In the genomic region with DNA sequence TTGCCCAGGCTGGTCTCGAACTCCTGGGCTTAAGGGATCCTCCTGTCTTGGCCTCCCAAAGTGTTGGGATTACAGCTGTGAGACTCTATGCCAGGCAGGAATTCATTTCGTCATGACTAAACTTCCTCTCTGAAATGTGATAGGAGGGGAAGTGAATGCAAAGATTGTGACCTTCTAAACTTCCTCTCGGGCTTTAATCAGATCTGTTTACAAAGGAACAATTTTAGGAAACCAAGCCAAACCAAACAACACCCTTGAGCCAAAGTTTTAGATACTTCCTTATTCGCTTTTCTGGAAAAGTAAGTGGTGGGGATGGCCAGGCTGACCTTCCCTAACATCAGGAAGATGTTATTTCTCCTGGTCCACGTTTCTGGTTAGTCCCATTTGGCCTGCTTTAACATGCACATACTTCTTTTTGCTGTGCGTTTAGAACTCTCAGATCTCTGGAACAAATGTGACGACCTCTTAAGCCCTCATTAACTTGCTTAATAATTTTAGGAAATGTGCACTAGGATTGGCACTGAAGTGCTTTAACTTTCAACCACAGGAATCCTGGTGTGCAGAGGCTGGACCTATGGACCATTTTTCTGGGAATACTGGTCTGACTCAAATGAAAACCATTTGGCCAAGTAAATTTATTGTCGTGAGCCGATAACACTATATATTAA, we compare ENCODE assay signal across 2 cellular contexts.
A peak's percentile ranks its signal among the peaks of the same experiment; 100 is the strongest.
TF ChIP-seq lines count a peak whose summit lies in the region.

No MANE protein-coding gene starts in this region.

TF ChIP-seq in A549, 52 proteins besides CTCF, POLR2A, EP300 and RAD21:
- TF ChIP-seq FOXS1 (CRISPR knock-in tag; IDR thresholded peaks at IDR 0.05) (0 out of 2 replicates have a peak, but pooled peaks have one; percentile 36), FOSL2 (IDR thresholded peaks at IDR 0.05) (no peak), FOSL2 (CRISPR knock-in tag; IDR thresholded peaks at IDR 0.05) (peak; percentile 23; the same call in 1 of the 2 replicates)
- TF ChIP-seq, protein P1, sequence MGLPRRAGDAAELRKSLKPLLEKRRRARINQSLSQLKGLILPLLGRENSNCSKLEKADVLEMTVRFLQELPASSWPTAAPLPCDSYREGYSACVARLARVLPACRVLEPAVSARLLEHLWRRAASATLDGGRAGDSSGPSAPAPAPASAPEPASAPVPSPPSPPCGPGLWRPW (IDR thresholded peaks at IDR 0.05) = no peak

TF ChIP-seq in HepG2, 621 proteins besides CTCF, POLR2A, EP300 and RAD21 (continues in another document):
- TF ChIP-seq BCLAF1 (IDR thresholded peaks at IDR 0.05) (no peak), ZNF33B (CRISPR knock-in tag; IDR thresholded peaks at IDR 0.05) (no peak), FOXP1 (IDR thresholded peaks at IDR 0.05) (no peak), FOXP1 (CRISPR knock-in tag; IDR thresholded peaks at IDR 0.05) (peak; percentile 16; the same call in 1 of the 2 replicates), RBAK (CRISPR knock-in tag; IDR thresholded peaks at IDR 0.05) (no peak), ZNF543 (CRISPR knock-in tag; IDR thresholded peaks at IDR 0.05) (no peak), ZNF567 (CRISPR knock-in tag; IDR thresholded peaks at IDR 0.05; ENCODE audit: borderline replicate concordance) (no peak), ZBTB21 (CRISPR knock-in tag; IDR thresholded peaks at IDR 0.05) (no peak), ARNTL (CRISPR knock-in tag; IDR thresholded peaks at IDR 0.05) (no peak), KLF12 (CRISPR knock-in tag; IDR thresholded peaks at IDR 0.05; ENCODE audit: borderline replicate concordance) (no peak), BRCA1 (CRISPR knock-in tag; IDR thresholded peaks at IDR 0.05) (no peak), ZNF703 (CRISPR knock-in tag; IDR thresholded peaks at IDR 0.05; ENCODE audit: borderline replicate concordance) (no peak), SYNCRIP (IDR thresholded peaks at IDR 0.05; ENCODE audit: insufficient read depth, low read depth, low read length) (no peak), ZMAT3 (CRISPR knock-in tag; conservative IDR thresholded peaks at IDR 0.05) (no peak), SUZ12 (IDR thresholded peaks at IDR 0.05; ENCODE audit: low read depth, low read length) (no peak), ZNF747 (CRISPR knock-in tag; IDR thresholded peaks at IDR 0.05; ENCODE audit: borderline replicate concordance) (no peak), RNF219 (CRISPR knock-in tag; IDR thresholded peaks at IDR 0.05) (no peak), ATF7-NPFF (CRISPR knock-in tag; IDR thresholded peaks at IDR 0.05; ENCODE audit: low read depth) (no peak), ZNF550 (CRISPR knock-in tag; IDR thresholded peaks at IDR 0.05; ENCODE audit: borderline replicate concordance) (no peak), ZNF138 (CRISPR knock-in tag; IDR thresholded peaks at IDR 0.05; ENCODE audit: low read depth) (no peak), RARA (CRISPR knock-in tag; IDR thresholded peaks at IDR 0.05) (peak; percentile 77), TAF15 (IDR thresholded peaks at IDR 0.05; ENCODE audit: low read depth, low read length, poor library complexity, severe bottlenecking) (no peak), ZNF780A (CRISPR knock-in tag; IDR thresholded peaks at IDR 0.05) (no peak), RORA (CRISPR knock-in tag; IDR thresholded peaks at IDR 0.05) (no peak), PRDM10 (CRISPR knock-in tag; IDR thresholded peaks at IDR 0.05; ENCODE audit: low read depth) (no peak), CAMTA2 (CRISPR knock-in tag; IDR thresholded peaks at IDR 0.05; ENCODE audit: borderline replicate concordance) (no peak), GATA4 (IDR thresholded peaks at IDR 0.05; ENCODE audit: borderline replicate concordance, low read depth) (no peak), ZNF296 (CRISPR knock-in tag; conservative IDR thresholded peaks at IDR 0.05) (no peak), ZNF136 (CRISPR knock-in tag; IDR thresholded peaks at IDR 0.05; ENCODE audit: low read depth) (no peak), ZNF24 (IDR thresholded peaks at IDR 0.05) (no peak)
- TF ChIP-seq, protein P2, sequence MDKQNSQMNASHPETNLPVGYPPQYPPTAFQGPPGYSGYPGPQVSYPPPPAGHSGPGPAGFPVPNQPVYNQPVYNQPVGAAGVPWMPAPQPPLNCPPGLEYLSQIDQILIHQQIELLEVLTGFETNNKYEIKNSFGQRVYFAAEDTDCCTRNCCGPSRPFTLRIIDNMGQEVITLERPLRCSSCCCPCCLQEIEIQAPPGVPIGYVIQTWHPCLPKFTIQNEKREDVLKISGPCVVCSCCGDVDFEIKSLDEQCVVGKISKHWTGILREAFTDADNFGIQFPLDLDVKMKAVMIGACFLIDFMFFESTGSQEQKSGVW (CRISPR knock-in tag; IDR thresholded peaks at IDR 0.05; ENCODE audit: borderline replicate concordance) = no peak
- TF ChIP-seq, protein P3, sequence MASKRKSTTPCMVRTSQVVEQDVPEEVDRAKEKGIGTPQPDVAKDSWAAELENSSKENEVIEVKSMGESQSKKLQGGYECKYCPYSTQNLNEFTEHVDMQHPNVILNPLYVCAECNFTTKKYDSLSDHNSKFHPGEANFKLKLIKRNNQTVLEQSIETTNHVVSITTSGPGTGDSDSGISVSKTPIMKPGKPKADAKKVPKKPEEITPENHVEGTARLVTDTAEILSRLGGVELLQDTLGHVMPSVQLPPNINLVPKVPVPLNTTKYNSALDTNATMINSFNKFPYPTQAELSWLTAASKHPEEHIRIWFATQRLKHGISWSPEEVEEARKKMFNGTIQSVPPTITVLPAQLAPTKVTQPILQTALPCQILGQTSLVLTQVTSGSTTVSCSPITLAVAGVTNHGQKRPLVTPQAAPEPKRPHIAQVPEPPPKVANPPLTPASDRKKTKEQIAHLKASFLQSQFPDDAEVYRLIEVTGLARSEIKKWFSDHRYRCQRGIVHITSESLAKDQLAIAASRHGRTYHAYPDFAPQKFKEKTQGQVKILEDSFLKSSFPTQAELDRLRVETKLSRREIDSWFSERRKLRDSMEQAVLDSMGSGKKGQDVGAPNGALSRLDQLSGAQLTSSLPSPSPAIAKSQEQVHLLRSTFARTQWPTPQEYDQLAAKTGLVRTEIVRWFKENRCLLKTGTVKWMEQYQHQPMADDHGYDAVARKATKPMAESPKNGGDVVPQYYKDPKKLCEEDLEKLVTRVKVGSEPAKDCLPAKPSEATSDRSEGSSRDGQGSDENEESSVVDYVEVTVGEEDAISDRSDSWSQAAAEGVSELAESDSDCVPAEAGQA (IDR thresholded peaks at IDR 0.05; ENCODE audit: low read depth) = no peak
- TF ChIP-seq, protein P3 (CRISPR knock-in tag; IDR thresholded peaks at IDR 0.05; ENCODE audit: borderline replicate concordance) = no peak
- TF ChIP-seq, protein P4, sequence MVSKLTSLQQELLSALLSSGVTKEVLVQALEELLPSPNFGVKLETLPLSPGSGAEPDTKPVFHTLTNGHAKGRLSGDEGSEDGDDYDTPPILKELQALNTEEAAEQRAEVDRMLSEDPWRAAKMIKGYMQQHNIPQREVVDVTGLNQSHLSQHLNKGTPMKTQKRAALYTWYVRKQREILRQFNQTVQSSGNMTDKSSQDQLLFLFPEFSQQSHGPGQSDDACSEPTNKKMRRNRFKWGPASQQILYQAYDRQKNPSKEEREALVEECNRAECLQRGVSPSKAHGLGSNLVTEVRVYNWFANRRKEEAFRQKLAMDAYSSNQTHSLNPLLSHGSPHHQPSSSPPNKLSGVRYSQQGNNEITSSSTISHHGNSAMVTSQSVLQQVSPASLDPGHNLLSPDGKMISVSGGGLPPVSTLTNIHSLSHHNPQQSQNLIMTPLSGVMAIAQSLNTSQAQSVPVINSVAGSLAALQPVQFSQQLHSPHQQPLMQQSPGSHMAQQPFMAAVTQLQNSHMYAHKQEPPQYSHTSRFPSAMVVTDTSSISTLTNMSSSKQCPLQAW (CRISPR knock-in tag; IDR thresholded peaks at IDR 0.05) = no peak
- TF ChIP-seq, protein P5, sequence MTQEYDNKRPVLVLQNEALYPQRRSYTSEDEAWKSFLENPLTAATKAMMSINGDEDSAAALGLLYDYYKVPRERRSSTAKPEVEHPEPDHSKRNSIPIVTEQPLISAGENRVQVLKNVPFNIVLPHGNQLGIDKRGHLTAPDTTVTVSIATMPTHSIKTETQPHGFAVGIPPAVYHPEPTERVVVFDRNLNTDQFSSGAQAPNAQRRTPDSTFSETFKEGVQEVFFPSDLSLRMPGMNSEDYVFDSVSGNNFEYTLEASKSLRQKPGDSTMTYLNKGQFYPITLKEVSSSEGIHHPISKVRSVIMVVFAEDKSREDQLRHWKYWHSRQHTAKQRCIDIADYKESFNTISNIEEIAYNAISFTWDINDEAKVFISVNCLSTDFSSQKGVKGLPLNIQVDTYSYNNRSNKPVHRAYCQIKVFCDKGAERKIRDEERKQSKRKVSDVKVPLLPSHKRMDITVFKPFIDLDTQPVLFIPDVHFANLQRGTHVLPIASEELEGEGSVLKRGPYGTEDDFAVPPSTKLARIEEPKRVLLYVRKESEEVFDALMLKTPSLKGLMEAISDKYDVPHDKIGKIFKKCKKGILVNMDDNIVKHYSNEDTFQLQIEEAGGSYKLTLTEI (CRISPR knock-in tag; conservative IDR thresholded peaks at IDR 0.05) = no peak
